ENCODE assay signal across 8 cellular contexts in genomic region chr19:9934132-9934950, GRCh38. TPM values are rescaled to one million over a fixed set of nuclear protein-coding genes. Genes with fewer than 3 reads are reported as not detected.
DNase-seq lines count a peak whose midpoint lies in the region; ATAC-seq and TF ChIP-seq lines count a peak whose summit lies in the region.

No MANE protein-coding gene starts in this region.

- no peak for ATAC-seq in GM21390 (IDR thresholded peaks at IDR 0.05; ENCODE audit: unreplicated experiment)

- peak in 1 of 3 donors; percentile 70 for TF ChIP-seq CTCF in lower leg skin (IDR thresholded peaks at IDR 0.05)

- DNase-seq in NOMO-1 treated with DMSO at 0.1 percent for 48 hours (lab: John Stamatoyannopoulos, UW; ENCODE audit: unreplicated experiment) = peak; percentile 25
- no peak for DNase-seq in NOMO-1 treated with dmso at 0.1 percent for 144 hours (lab: John Stamatoyannopoulos, UW; ENCODE audit: unreplicated experiment)
- DNase-seq in NCI-H2227 treated with DMSO at 0.1 percent for 48 hours (lab: John Stamatoyannopoulos, UW) = peak; percentile 39
- peak; percentile 76 to 77 for DNase-seq in activated CD4-positive, alpha-beta T cell treated with anti-CD3 and anti-CD28 coated beads, Interleukin-2, amount 50 U/mL, for 4 hours
- peak; percentile 79 for DNase-seq in dermis blood vessel endothelial cell
- DNase-seq in lower leg skin (ENCODE audit: low spot score in 2 of 2) = peak; percentile 76 to 97
- DNase-seq in stimulated activated CD4-positive, alpha-beta T cell treated with anti-CD3 and anti-CD28 coated beads, TNF-alpha, amount 100 ng/mL, for 48 hours (ENCODE audit: low read depth in 3 of 3) = peak; percentile 78 to 89 (median 88)

- intact Hi-C loops in lower leg skin (cut with DNase I; ENCODE audit: low total_unique reads) = loop anchor here (5.0 to 10.0 kb wide), 3 partner anchors 93 to 320 kb away; partner anchors contain the start of genes EIF3G, MRPL4 and P2RY11

- H3K4me3 ChIP-seq in lower leg skin (ENCODE audit: low read depth, poor library complexity, severe bottlenecking) = no peak overlapping the region

- no peak for TF ChIP-seq POLR2A in lower leg skin (IDR thresholded peaks at IDR 0.05)

- WGBS in lower leg skin, 2 donors = 8% methylated on average over 15 to 23 of the region's 23 CpGs

RNA-seq across cellular contexts. Expression of gene OLFM2, which starts 2.0 kb away (rescaled TPM):
- total RNA-seq in dermis blood vessel endothelial cell (0.65 and 2.2 TPM in 2 replicates), lower leg skin (100 to 1,000 TPM in 3 of 4 donors, 10 to 100 TPM in 1; 94.8 to 157 (median 112) TPM)

Comparison
In these comparisons a context has a peak if more than half of its experiments do, and no peak if none do; other contexts are left out.
1. RNA of gene OLFM2, which starts 2.0 kb away (total RNA-seq): 94.8 to 157 TPM in lower leg skin; 0.65 to 2.2 TPM in dermis blood vessel endothelial cell; every median in the first group is over 10 times any median in the second.